19 cellular contexts compared by ENCODE assay signal in genomic region chr6:3108746-3109414, GRCh38. TPM values are rescaled to one million over a fixed set of nuclear protein-coding genes. Genes with fewer than 3 reads are reported as not detected.
A peak's percentile ranks its signal among the peaks of the same experiment; 100 is the strongest.
DNase-seq lines count a peak whose midpoint lies in the region; ATAC-seq, FAIRE-seq and TF ChIP-seq lines count a peak whose summit lies in the region.
"Had no signal": no experiment of that assay in that cellular context is flagged by ENCODE, and none has a peak within 500 bp of the region (broad histone marks: within the 10 kb centered on the region; RNA-seq: fewer than 3 reads in every experiment).

No MANE protein-coding gene starts in this region.

- H3K9me3 ChIP-seq in HEK293 (ENCODE audit: control insufficient read depth, insufficient read depth, low read depth, low read length) = no peaks in the 10 kb centered on the region
- H3K9me3 ChIP-seq in gastroesophageal sphincter = no peaks in the 10 kb centered on the region
- no peaks in the 10 kb centered on the region for H3K9me3 ChIP-seq in small intestine (ENCODE audit: control insufficient read depth, low read depth)
- H3K9me3 ChIP-seq in uterus = no peaks in the 10 kb centered on the region
- H3K9me3 ChIP-seq: SJSA1 had no signal

- H3K36me3 Mint-ChIP-seq in T-helper 2 cell treated with Interferon-gamma antibody and Interleukin-4, amounts not matched to agents 5 μg/mL and 100 μg/mL, for 36 hours (ENCODE audit: low read depth) = peaks cover 67% of the 10 kb centered on the region

- no peak for TF ChIP-seq EP300 in gastroesophageal sphincter (IDR thresholded peaks at IDR 0.05)

- peak overlapping the region; percentile 6 for H3K27ac Mint-ChIP-seq in T-helper 2 cell treated with Interferon-gamma antibody and Interleukin-4, amounts not matched to agents 5 μg/mL and 100 μg/mL, for 36 hours
- H3K27ac Mint-ChIP-seq: activated CD4-positive, alpha-beta T cell treated with anti-CD3 and anti-CD28 coated beads, Interleukin-2, amount 10 ng/mL, durations not matched to agents 7 days and 5 days; activated naive CD8-positive, alpha-beta T cell treated with anti-CD3 and anti-CD28 coated beads, Interleukin-2, amount 10 ng/mL, durations not matched to agents 7 days and 5 days had no signal

- H3K27ac ChIP-seq in HEK293 (ENCODE audit: extremely low read depth, low read depth, low read length) (no peak overlapping the region), gastroesophageal sphincter (no peak overlapping the region), small intestine (ENCODE audit: low read depth in 1 of 2, low read length in 1 of 2) (no peak overlapping the region), uterus (no peak overlapping the region)
- H3K27ac ChIP-seq: parathyroid adenoma, SJSA1 had no signal

- TF ChIP-seq POLR2A in gastroesophageal sphincter (IDR thresholded peaks at IDR 0.05) (no peak), uterus (IDR thresholded peaks at IDR 0.05) (no peak)

- POLR2A ChIA-PET in HEK293 (lab: Yijun Ruan, JAX) = interaction anchor here (1.0 to 1.7 kb wide), 2 partner anchors 10 to 54 kb away, joined by 4 to 5 read pairs; partner anchors contain the start of gene BPHL

- ATAC-seq in gastroesophageal sphincter = peak; percentile 41
- ATAC-seq in GM18868 (IDR thresholded peaks at IDR 0.05; ENCODE audit: unreplicated experiment) = no peak
- ATAC-seq: PC-3 had no signal

- no peaks in the 10 kb centered on the region for H3K27me3 Mint-ChIP-seq in T-helper 2 cell treated with Interferon-gamma antibody and Interleukin-4, amounts not matched to agents 5 μg/mL and 100 μg/mL, for 36 hours (ENCODE audit: low read depth)
- H3K27me3 Mint-ChIP-seq: activated CD4-positive, alpha-beta T cell treated with anti-CD3 and anti-CD28 coated beads, Interleukin-2, amount 10 ng/mL, durations not matched to agents 7 days and 5 days; activated naive CD8-positive, alpha-beta T cell treated with anti-CD3 and anti-CD28 coated beads, Interleukin-2, amount 10 ng/mL, durations not matched to agents 7 days and 5 days had no signal

- intact Hi-C loops in uterus (cut with DNase I; ENCODE audit: low total_unique reads) = no loop called here

- no peak for DNase-seq in T-helper 2 cell treated with Interferon-gamma antibody and Interleukin-4, amounts not matched to agents 5 μg/mL and 100 μg/mL, for 36 hours (ENCODE audit: low spot score)
- DNase-seq in T-helper 2 cell (no peak), small intestine (peak; percentile 70), uterus (no peak), SKM-1 (lab: John Stamatoyannopoulos, UW; ENCODE audit: unreplicated experiment) (no peak)
- DNase-seq: activated CD4-positive, alpha-beta T cell treated with anti-CD3 and anti-CD28 coated beads, Interleukin-2, amount 10 ng/mL, durations not matched to agents 7 days and 5 days; activated naive CD8-positive, alpha-beta T cell treated with anti-CD3 and anti-CD28 coated beads, Interleukin-2, amount 10 ng/mL, durations not matched to agents 7 days and 5 days; Karpas-422; NCI-H1092 treated with DMSO at 0.1 percent for 48 hours; NCI-H82; PC-3; stimulated activated CD4-positive, alpha-beta T cell treated with anti-CD3 and anti-CD28 coated beads, Interleukin-2, amount 100 ng/mL, for 48 hours; substantia nigra had no signal

- H3K4me3 Mint-ChIP-seq in T-helper 2 cell treated with Interferon-gamma antibody and Interleukin-4, amounts not matched to agents 5 μg/mL and 100 μg/mL, for 36 hours = no peak overlapping the region
- H3K4me3 Mint-ChIP-seq: activated CD4-positive, alpha-beta T cell treated with anti-CD3 and anti-CD28 coated beads, Interleukin-2, amount 10 ng/mL, durations not matched to agents 7 days and 5 days; activated naive CD8-positive, alpha-beta T cell treated with anti-CD3 and anti-CD28 coated beads, Interleukin-2, amount 10 ng/mL, durations not matched to agents 7 days and 5 days had no signal

- H3K27me3 ChIP-seq in gastroesophageal sphincter (no peaks in the 10 kb centered on the region), small intestine (ENCODE audit: control insufficient read depth in 2 of 2, insufficient read depth in 2 of 2, low read length in 2 of 2) (no peaks in the 10 kb centered on the region), uterus (no peaks in the 10 kb centered on the region)
- H3K27me3 ChIP-seq: SJSA1 had no signal

- FAIRE-seq in small intestine (lab: Jason Lieb, UNC) = no peak
- FAIRE-seq: A204.1 had no signal

- 78 to 84% methylated on average over 5 to 8 of the region's 10 CpGs for WGBS in gastroesophageal sphincter (ENCODE audit: low coverage in 1 of 2), 2 donors
- WGBS in small intestine, 3 donors = 45 to 76% (median 71%) methylated on average over 10 of the region's 10 CpGs

- CTCF ChIA-PET in HEK293 (lab: Yijun Ruan, JAX) = interaction anchor here (0.6 to 1.1 kb wide), 4 partner anchors 28 to 639 kb away, joined by 3 to 7 read pairs (median 4); no protein-coding TSS in a partner anchor

- H3K4me1 ChIP-seq in HEK293 (ENCODE audit: control insufficient read depth, insufficient read depth, low read length) = no peaks in the 10 kb centered on the region
- no peaks in the 10 kb centered on the region for H3K4me1 ChIP-seq in gastroesophageal sphincter
- peaks cover 0 to 1% of the 10 kb centered on the region in 2 donors for H3K4me1 ChIP-seq in small intestine (ENCODE audit: control insufficient read depth in 2 of 2, insufficient read depth in 1 of 2, low read depth in 1 of 2, low read length in 1 of 2)
- H3K4me1 ChIP-seq in uterus = no peaks in the 10 kb centered on the region
- H3K4me1 ChIP-seq: parathyroid adenoma, SJSA1 had no signal

- H3K4me1 Mint-ChIP-seq in T-helper 2 cell treated with Interferon-gamma antibody and Interleukin-4, amounts not matched to agents 5 μg/mL and 100 μg/mL, for 36 hours (ENCODE audit: low read depth) = peaks cover 2% of the 10 kb centered on the region

- H3K4me3 ChIP-seq in HEK293 (ENCODE audit: low read depth, low read length) (no peak overlapping the region), gastroesophageal sphincter (no peak overlapping the region), small intestine (ENCODE audit: low read depth in 1 of 2, low read length in 2 of 2) (no peak overlapping the region), uterus (no peak overlapping the region)
- H3K4me3 ChIP-seq: SJSA1 had no signal

- H3K9me3 Mint-ChIP-seq in T-helper 2 cell treated with Interferon-gamma antibody and Interleukin-4, amounts not matched to agents 5 μg/mL and 100 μg/mL, for 36 hours = no peaks in the 10 kb centered on the region
- H3K9me3 Mint-ChIP-seq: activated CD4-positive, alpha-beta T cell treated with anti-CD3 and anti-CD28 coated beads, Interleukin-2, amount 10 ng/mL, durations not matched to agents 7 days and 5 days; activated naive CD8-positive, alpha-beta T cell treated with anti-CD3 and anti-CD28 coated beads, Interleukin-2, amount 10 ng/mL, durations not matched to agents 7 days and 5 days had no signal

- TF ChIP-seq CTCF in HEK293 (tag by site-specific recombination; IDR thresholded peaks at IDR 0.05) (no peak), gastroesophageal sphincter (IDR thresholded peaks at IDR 0.05) (no peak), uterus (IDR thresholded peaks at IDR 0.05) (no peak)

- H3K36me3 ChIP-seq in HEK293 (ENCODE audit: control insufficient read depth in 2 of 2, insufficient read depth in 1 of 2, low read length in 2 of 2) = peaks cover 28 to 91% of the 10 kb centered on the region in 2 experiments
- H3K36me3 ChIP-seq in gastroesophageal sphincter = peaks cover 0 to 99% of the 10 kb centered on the region in 2 donors
- H3K36me3 ChIP-seq in small intestine (ENCODE audit: control insufficient read depth in 2 of 2, insufficient read depth in 2 of 2, low read length in 2 of 2) = peaks cover 26% of the 10 kb centered on the region in 2 donors
- H3K36me3 ChIP-seq in uterus = peaks cover 0 to 4% of the 10 kb centered on the region in 2 donors

TF ChIP-seq in HEK293, 187 proteins besides CTCF, POLR2A, EP300 and RAD21:
- TF ChIP-seq KLF9 (tag by site-specific recombination; IDR thresholded peaks at IDR 0.05; ENCODE audit: low read depth) (0 out of 2 replicates have a peak, but pooled peaks have one; percentile 28), OSR2 (tag by site-specific recombination; IDR thresholded peaks at IDR 0.05) (no peak)

RNA-seq across cellular contexts. Expression of gene BPHL, which starts 9.6 kb away (rescaled TPM):
- total RNA-seq in gastroesophageal sphincter (10 to 100 TPM in 1 of 4 donors, 1 to 10 TPM in 3; 4.8 to 16.6 (median 6.5) TPM), uterus (10 to 100 TPM in 3 of 4 donors, 1 to 10 TPM in 1; 4.1 to 30.9 (median 22.0) TPM)
- polyA plus RNA-seq in small intestine = 100 to 1,000 TPM in 1 of 3 donors, 10 to 100 TPM in 2; 20.4 to 171 (median 95.7) TPM

RNA-seq across cellular contexts. Expression of gene RIPK1, which starts 40.6 kb away (rescaled TPM):
- 10 to 100 TPM; 20.1 to 28.9 (median 25.7) TPM for total RNA-seq in gastroesophageal sphincter
- 10 to 100 TPM; 14.4 to 31.1 (median 28.2) TPM for polyA plus RNA-seq in small intestine
- total RNA-seq in uterus = 10 to 100 TPM; 11.5 to 35.0 (median 30.1) TPM

RNA-seq across cellular contexts. Expression of gene TUBB2A, which starts 48.5 kb away (rescaled TPM):
- total RNA-seq in gastroesophageal sphincter (100 to 1,000 TPM in 2 of 4 donors, 10 to 100 TPM in 2; 74.6 to 219 (median 119) TPM), uterus (100 to 1,000 TPM in 1 of 4 donors, 10 to 100 TPM in 3; 21.5 to 100 (median 59.0) TPM)
- 10 to 100 TPM; 66.6 to 97.1 (median 67.3) TPM for polyA plus RNA-seq in small intestine
